In the genomic region with DNA sequence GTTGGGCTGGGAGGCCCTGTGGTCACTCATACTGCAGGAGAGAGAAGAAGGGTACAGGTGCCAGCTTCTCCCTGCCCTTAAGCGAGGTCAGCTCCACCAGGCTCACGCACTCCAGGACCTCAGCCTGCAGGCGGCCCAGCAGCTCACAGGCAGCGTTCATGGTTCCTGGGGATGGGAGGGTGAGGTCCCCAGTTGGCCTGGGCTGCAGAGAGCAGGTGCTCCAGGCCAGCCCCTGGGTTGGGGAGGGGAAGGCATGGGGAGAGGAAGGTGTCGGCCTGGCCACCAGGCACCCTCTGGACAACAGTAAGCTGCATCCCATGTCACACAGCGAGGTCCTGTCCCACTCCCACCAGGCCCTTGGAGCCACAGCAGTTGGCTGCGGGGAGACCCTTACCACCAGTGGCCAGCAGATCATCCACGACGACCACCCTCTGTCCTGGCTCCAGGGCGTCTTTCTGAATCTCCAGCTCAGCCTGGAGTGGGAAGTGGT, we compare ENCODE assay signal across 10 cellular contexts. TPM values are rescaled to one million over a fixed set of nuclear protein-coding genes. Genes with fewer than 3 reads are reported as not detected.
DNase-seq lines count a peak whose midpoint lies in the region; ATAC-seq and TF ChIP-seq lines count a peak whose summit lies in the region.
"Had no signal": no experiment of that assay in that cellular context is flagged by ENCODE, and none has a peak within 500 bp of the region (broad histone marks: within the 10 kb centered on the region; RNA-seq: fewer than 3 reads in every experiment).

No MANE protein-coding gene starts in this region.

- peak overlapping the region; percentile 98 for H3K27ac Mint-ChIP-seq in activated T-cell treated with anti-CD3 and anti-CD28 coated beads, Interleukin-2, amount 50 U/mL, for 24 hours
- H3K27ac Mint-ChIP-seq in chondrocyte (ENCODE audit: unreplicated experiment) = peak overlapping the region; percentile 27
- peak overlapping the region in 1 of 2 donors; percentile 99 for H3K27ac Mint-ChIP-seq in stimulated activated naive CD8-positive, alpha-beta T cell treated with anti-CD3 and anti-CD28 coated beads, Interleukin-15, amount 100 ng/mL, for 72 hours

- H3K36me3 ChIP-seq in OCI-LY1 (ENCODE audit: insufficient read depth, low read length) (peaks cover 56% of the 10 kb centered on the region), body of pancreas (replicated peaks in 1 of 2; ENCODE audit: insufficient read depth in 1 of 2, low read depth in 2 of 2) (no peaks in the 10 kb centered on the region)

- H3K9me3 ChIP-seq in OCI-LY1 (ENCODE audit: low read length) (0 out of 2 replicates have a peak, but pooled peaks cover 6% of the 10 kb centered on the region), body of pancreas (no peaks in the 10 kb centered on the region)

- H3K4me3 ChIP-seq in OCI-LY1 (ENCODE audit: low read depth, low read length, poor library complexity, severe bottlenecking) (peak overlapping the region; percentile 80), body of pancreas (no peak overlapping the region)

- peaks cover 4% of the 10 kb centered on the region; the same call in 1 of the 2 replicates for H3F3A ChIP-seq in OCI-LY1 (ENCODE audit: insufficient read depth, low read length)

- H3K4me1 ChIP-seq in OCI-LY1 (ENCODE audit: insufficient read depth, low read length, severe bottlenecking) = peaks cover 32% of the 10 kb centered on the region
- H3K4me1 ChIP-seq in body of pancreas = peaks cover 46% of the 10 kb centered on the region

- H3K4me2 ChIP-seq in OCI-LY1 (ENCODE audit: low read length) = peak overlapping the region; percentile 91

- H3K9me2 ChIP-seq in OCI-LY1 (ENCODE audit: low read depth, low read length) = no peaks in the 10 kb centered on the region

- no peak for TF ChIP-seq POLR2A in body of pancreas (IDR thresholded peaks at IDR 0.05)

- ATAC-seq in stimulated activated naive CD8-positive, alpha-beta T cell treated with anti-CD3 and anti-CD28 coated beads, Interleukin-15, amount 100 ng/mL, for 72 hours = no peak
- ATAC-seq in body of pancreas = no peak

- H3K9me3 Mint-ChIP-seq in activated T-cell treated with anti-CD3 and anti-CD28 coated beads, Interleukin-2, amount 50 U/mL, for 24 hours = no peaks in the 10 kb centered on the region
- no peaks in the 10 kb centered on the region for H3K9me3 Mint-ChIP-seq in chondrocyte (ENCODE audit: low read depth)
- no peaks in the 10 kb centered on the region for H3K9me3 Mint-ChIP-seq in stimulated activated naive CD8-positive, alpha-beta T cell treated with anti-CD3 and anti-CD28 coated beads, Interleukin-15, amount 100 ng/mL, for 72 hours

- TF ChIP-seq CTCF in OCI-LY1 (IDR thresholded peaks at IDR 0.05; ENCODE audit: low read length) (no peak), chondrocyte (IDR thresholded peaks at IDR 0.05) (no peak), body of pancreas (IDR thresholded peaks at IDR 0.05) (no peak)

- H3K79me2 ChIP-seq in OCI-LY1 (ENCODE audit: insufficient read depth, low read length) = no peaks in the 10 kb centered on the region

- no peaks in the 10 kb centered on the region; the same call in 1 of the 2 replicates for H3K27me3 ChIP-seq in OCI-LY1 (ENCODE audit: insufficient read depth, low read length)
- H3K27me3 ChIP-seq in body of pancreas = no peaks in the 10 kb centered on the region

- H3K27ac ChIP-seq in OCI-LY1 (ENCODE audit: low read depth, low read length, poor library complexity, severe bottlenecking) = peak overlapping the region; percentile 78
- no peak overlapping the region for H3K27ac ChIP-seq in body of pancreas

- peaks cover 33% of the 10 kb centered on the region for H3K4me1 Mint-ChIP-seq in activated T-cell treated with anti-CD3 and anti-CD28 coated beads, Interleukin-2, amount 50 U/mL, for 24 hours (ENCODE audit: low read depth)
- H3K4me1 Mint-ChIP-seq in chondrocyte (ENCODE audit: low read depth) = peaks cover 17% of the 10 kb centered on the region
- peaks cover 76% of the 10 kb centered on the region for H3K4me1 Mint-ChIP-seq in stimulated activated naive CD8-positive, alpha-beta T cell treated with anti-CD3 and anti-CD28 coated beads, Interleukin-15, amount 100 ng/mL, for 72 hours

- peak; percentile 52 for DNase-seq in activated T-cell treated with anti-CD3 and anti-CD28 coated beads, Interleukin-2, amount 50 U/mL, for 24 hours
- no peak for DNase-seq in activated T-cell treated with anti-CD3 and anti-CD28 coated beads, Interleukin-2, amount 50 U/mL, for 1 hour
- no peak for DNase-seq in chondrocyte (ENCODE audit: low spot score)
- no peak for DNase-seq in stimulated activated naive CD8-positive, alpha-beta T cell treated with anti-CD3 and anti-CD28 coated beads, Interleukin-15, amount 100 ng/mL, for 72 hours
- no peak for DNase-seq in SK-N-DZ (ENCODE audit: low spot score)
- no peak for DNase-seq in body of pancreas
- DNase-seq in NCI-H510A (lab: John Stamatoyannopoulos, UW) = no peak
- DNase-seq: cerebellar nuclear complex, DMS153 had no signal

- no peaks in the 10 kb centered on the region for H4K20me1 ChIP-seq in OCI-LY1 (ENCODE audit: insufficient read depth, low read length)

- WGBS in body of pancreas, 2 donors = 75% methylated on average over 10 of the region's 10 CpGs; no CpG with 5 or more reads in 1 of the 2 donors

- no peaks in the 10 kb centered on the region for H3K27me3 Mint-ChIP-seq in activated T-cell treated with anti-CD3 and anti-CD28 coated beads, Interleukin-2, amount 50 U/mL, for 24 hours
- H3K27me3 Mint-ChIP-seq in chondrocyte (ENCODE audit: low read depth) = no peaks in the 10 kb centered on the region
- no peaks in the 10 kb centered on the region for H3K27me3 Mint-ChIP-seq in stimulated activated naive CD8-positive, alpha-beta T cell treated with anti-CD3 and anti-CD28 coated beads, Interleukin-15, amount 100 ng/mL, for 72 hours

- peak overlapping the region; percentile 93 for H3K4me3 Mint-ChIP-seq in activated T-cell treated with anti-CD3 and anti-CD28 coated beads, Interleukin-2, amount 50 U/mL, for 24 hours
- H3K4me3 Mint-ChIP-seq in chondrocyte (ENCODE audit: unreplicated experiment) = no peak overlapping the region
- H3K4me3 Mint-ChIP-seq in stimulated activated naive CD8-positive, alpha-beta T cell treated with anti-CD3 and anti-CD28 coated beads, Interleukin-15, amount 100 ng/mL, for 72 hours = peak overlapping the region; percentile 98 to 99

- H3K9ac ChIP-seq in OCI-LY1 (ENCODE audit: low read length) = peak overlapping the region; percentile 89; the same call in 1 of the 2 replicates

- peaks cover 66% of the 10 kb centered on the region for H3K36me3 Mint-ChIP-seq in activated T-cell treated with anti-CD3 and anti-CD28 coated beads, Interleukin-2, amount 50 U/mL, for 24 hours (ENCODE audit: low read depth)
- H3K36me3 Mint-ChIP-seq in chondrocyte (ENCODE audit: low read depth) = no peaks in the 10 kb centered on the region

- intact Hi-C loops in body of pancreas (cut with DNase I) = loop anchor here (10.0 kb wide), 1 partner anchor 405 kb away; the partner anchor contains the start of gene ZNF778

- H2AFZ ChIP-seq in OCI-LY1 (ENCODE audit: low read length) = no peak overlapping the region

RNA-seq across cellular contexts. Expression of gene APRT, which starts 2.0 kb away (rescaled TPM):
- total RNA-seq in chondrocyte (68.8 to 90.2 TPM (median 70.7 TPM) in 3 replicates), body of pancreas (100 to 1,000 TPM in 1 of 2 donors, 10 to 100 TPM in 1; 95.9 to 104 TPM)
- polyA plus RNA-seq in SK-N-DZ (2014; cell fraction: cytosol; rRNA removed) = 144 and 169 TPM in 2 replicates
- polyA plus RNA-seq in SK-N-DZ (2014; cell fraction: nucleus; rRNA removed) = 148 and 171 TPM in 2 replicates

RNA-seq across cellular contexts. Expression of gene CDT1, which starts 6.1 kb away (rescaled TPM):
- total RNA-seq in chondrocyte (2.9 to 11.7 TPM (median 3.7 TPM) in 3 replicates), body of pancreas (1 to 10 TPM in 1 of 2 donors, not detected in 1; 7.6 TPM)
- polyA plus RNA-seq in SK-N-DZ (2014; cell fraction: cytosol; rRNA removed) = 77.2 and 112 TPM in 2 replicates
- 39.4 and 47.6 TPM in 2 replicates for polyA plus RNA-seq in SK-N-DZ (2014; cell fraction: nucleus; rRNA removed)

RNA-seq across cellular contexts. Expression of gene PIEZO1, which starts 24.7 kb away (rescaled TPM):
- total RNA-seq in chondrocyte = 134 to 209 TPM (median 208 TPM) in 3 replicates
- 37.9 and 52.7 TPM in 2 replicates for polyA plus RNA-seq in SK-N-DZ (2014; cell fraction: cytosol; rRNA removed)
- 213 and 283 TPM in 2 replicates for polyA plus RNA-seq in SK-N-DZ (2014; cell fraction: nucleus; rRNA removed)
- 100 to 1,000 TPM in 1 of 2 donors, 10 to 100 TPM in 1; 61.0 to 269 TPM for total RNA-seq in body of pancreas

RNA-seq across cellular contexts. Expression of gene GALNS, which starts 47.0 kb away (rescaled TPM):
- total RNA-seq in chondrocyte = 34.1 to 36.6 TPM (median 34.6 TPM) in 3 replicates
- polyA plus RNA-seq in SK-N-DZ (2014; cell fraction: cytosol; rRNA removed) = 12.5 and 12.6 TPM in 2 replicates
- polyA plus RNA-seq in SK-N-DZ (2014; cell fraction: nucleus; rRNA removed) = 24.2 and 25.6 TPM in 2 replicates
- total RNA-seq in body of pancreas = 10 to 100 TPM in 1 of 2 donors, 1 to 10 TPM in 1; 8.8 to 48.8 TPM

RNA-seq across cellular contexts. Expression of gene TRAPPC2L, which starts 47.2 kb away (rescaled TPM):
- 42.7 to 55.8 TPM (median 52.5 TPM) in 3 replicates for total RNA-seq in chondrocyte
- polyA plus RNA-seq in SK-N-DZ (2014; cell fraction: cytosol; rRNA removed) = 73.5 and 79.4 TPM in 2 replicates
- polyA plus RNA-seq in SK-N-DZ (2014; cell fraction: nucleus; rRNA removed) = 69.1 and 79.2 TPM in 2 replicates
- total RNA-seq in body of pancreas = 10 to 100 TPM in 1 of 2 donors, 1 to 10 TPM in 1; 7.6 to 35.5 TPM
